Comparison of ENCODE assay signal across 15 cellular contexts in genomic region chr15:67086650-67086941, GRCh38. TPM values are rescaled to one million over a fixed set of nuclear protein-coding genes. Genes with fewer than 3 reads are reported as not detected.
DNase-seq lines count a peak whose midpoint lies in the region; ATAC-seq and TF ChIP-seq lines count a peak whose summit lies in the region.
"Had no signal": no experiment of that assay in that cellular context is flagged by ENCODE, and none has a peak within 500 bp of the region (broad histone marks: within the 10 kb centered on the region; RNA-seq: fewer than 3 reads in every experiment).

No MANE protein-coding gene starts in this region.

- no peak for TF ChIP-seq CTCF in vagina (IDR thresholded peaks at IDR 0.05)

- no peaks in the 10 kb centered on the region for H3K9me3 Mint-ChIP-seq in activated naive CD4-positive, alpha-beta T cell treated with anti-CD3 and anti-CD28 coated beads, Interleukin-2, amount 50 U/mL, for 24 hours
- H3K9me3 Mint-ChIP-seq in activated CD4-positive, alpha-beta memory T cell treated with anti-CD3 and anti-CD28 coated beads for 36 hours: peaks cover 4% of the 10 kb centered on the region
- H3K9me3 Mint-ChIP-seq: nephron progenitor cell had no signal

- no peak overlapping the region for H3K4ac ChIP-seq in mesendoderm (ENCODE audit: low read depth, low read length)

- no peak overlapping the region for H3K18ac ChIP-seq in mesendoderm (ENCODE audit: low read length)

- intact Hi-C loops in activated CD4-positive, alpha-beta memory T cell treated with anti-CD3 and anti-CD28 coated beads for 36 hours (cut with micrococcal nuclease): loop anchor here (5.0 kb wide), 1 partner anchor 91 kb away; no protein-coding TSS in a partner anchor
- intact Hi-C loops in vagina (cut with DNase I): no loop called here
- intact Hi-C loops in sciatic nerve (cut with DNase I): no loop called here

- no peak overlapping the region for H3K27ac ChIP-seq in mesendoderm (ENCODE audit: low read depth, low read length)
- H3K27ac ChIP-seq in vagina: peak overlapping the region; percentile 13
- H3K27ac ChIP-seq: SK-N-MC had no signal

- no peaks in the 10 kb centered on the region for H3K9me3 ChIP-seq in vagina
- H3K9me3 ChIP-seq: adrenal gland had no signal

- peak overlapping the region; percentile 87 for H3K27ac Mint-ChIP-seq in activated naive CD4-positive, alpha-beta T cell treated with anti-CD3 and anti-CD28 coated beads, Interleukin-2, amount 50 U/mL, for 24 hours
- peak overlapping the region; percentile 82 for H3K27ac Mint-ChIP-seq in activated CD4-positive, alpha-beta memory T cell treated with anti-CD3 and anti-CD28 coated beads for 36 hours

- H3K36me3 ChIP-seq in mesendoderm (ENCODE audit: control insufficient read depth, insufficient read depth, low read length) (no peaks in the 10 kb centered on the region), vagina (no peaks in the 10 kb centered on the region)
- H3K36me3 ChIP-seq: adrenal gland had no signal

- peak overlapping the region; percentile 64 for H3K4me3 Mint-ChIP-seq in activated naive CD4-positive, alpha-beta T cell treated with anti-CD3 and anti-CD28 coated beads, Interleukin-2, amount 50 U/mL, for 24 hours
- no peak overlapping the region for H3K4me3 Mint-ChIP-seq in activated CD4-positive, alpha-beta memory T cell treated with anti-CD3 and anti-CD28 coated beads for 36 hours

- no peak overlapping the region for H4K5ac ChIP-seq in mesendoderm (ENCODE audit: low read length)

- peaks cover 86% of the 10 kb centered on the region for H3K4me1 Mint-ChIP-seq in activated naive CD4-positive, alpha-beta T cell treated with anti-CD3 and anti-CD28 coated beads, Interleukin-2, amount 50 U/mL, for 24 hours
- peaks cover 97% of the 10 kb centered on the region for H3K4me1 Mint-ChIP-seq in activated CD4-positive, alpha-beta memory T cell treated with anti-CD3 and anti-CD28 coated beads for 36 hours (ENCODE audit: low read depth)

- no peak for DNase-seq in activated naive CD4-positive, alpha-beta T cell (lab: John Stamatoyannopoulos, UW)
- DNase-seq in activated CD4-positive, alpha-beta memory T cell treated with anti-CD3 and anti-CD28 coated beads for 36 hours: no peak
- no peak for DNase-seq in mesendoderm
- no peak for DNase-seq in vagina (ENCODE audit: extremely low spot score in 2 of 2)
- no peak for DNase-seq in COR-L47 (lab: John Stamatoyannopoulos, UW)
- DNase-seq in sciatic nerve (ENCODE audit: low spot score): no peak
- DNase-seq in cerebellar cortex (ENCODE audit: low spot score): no peak
- DNase-seq: adrenal gland; AML-193; effector CD4-positive, alpha-beta T cell; NCI-H1417 treated with DMSO at 0.1 percent for 48 hours; NCI-H82; nephron progenitor cell had no signal

- peak overlapping the region; percentile 45 for H3K56ac ChIP-seq in mesendoderm (ENCODE audit: low read length)

- no peak overlapping the region for H2BK120ac ChIP-seq in mesendoderm (ENCODE audit: low read depth, low read length)

- no peak overlapping the region for H3K9ac ChIP-seq in mesendoderm (ENCODE audit: low read length)

- no peak overlapping the region for H4K8ac ChIP-seq in mesendoderm (ENCODE audit: low read depth, low read length)

- peaks cover 49% of the 10 kb centered on the region for H3K4me1 ChIP-seq in mesendoderm (ENCODE audit: control insufficient read depth, low read depth, low read length)
- H3K4me1 ChIP-seq in vagina: peaks cover 97% of the 10 kb centered on the region

- no peak for ATAC-seq in sciatic nerve

- H3K4me3 ChIP-seq in mesendoderm (ENCODE audit: low read length) (no peak overlapping the region), vagina (no peak overlapping the region)
- H3K4me3 ChIP-seq: adrenal gland, SK-N-MC had no signal

- H3K27me3 Mint-ChIP-seq in activated naive CD4-positive, alpha-beta T cell treated with anti-CD3 and anti-CD28 coated beads, Interleukin-2, amount 50 U/mL, for 24 hours: no peaks in the 10 kb centered on the region
- H3K27me3 Mint-ChIP-seq in activated CD4-positive, alpha-beta memory T cell treated with anti-CD3 and anti-CD28 coated beads for 36 hours: no peaks in the 10 kb centered on the region

- H3K23ac ChIP-seq in mesendoderm (ENCODE audit: low read length): no peak overlapping the region

- peak overlapping the region; percentile 89 for H2BK5ac ChIP-seq in mesendoderm (ENCODE audit: low read length)

- TF ChIP-seq POLR2A in vagina (IDR thresholded peaks at IDR 0.05): no peak

- peak overlapping the region; percentile 40 for H3K4me2 ChIP-seq in mesendoderm (ENCODE audit: low read length)

- POLR2A ChIA-PET in activated CD4-positive, alpha-beta memory T cell treated with anti-CD3 and anti-CD28 coated beads for 36 hours (lab: Charles Lee): interaction anchor here (1.1 to 6.9 kb wide), 4 partner anchors 11 to 18 kb away, joined by 3 to 117 read pairs (median 29); partner anchors contain the start of gene SMAD3

- no peaks in the 10 kb centered on the region for H3K27me3 ChIP-seq in mesendoderm (ENCODE audit: insufficient read depth, low read length, poor library complexity)
- no peaks in the 10 kb centered on the region for H3K27me3 ChIP-seq in vagina
- H3K27me3 ChIP-seq: adrenal gland had no signal

- peaks cover 2% of the 10 kb centered on the region for H3K36me3 Mint-ChIP-seq in activated naive CD4-positive, alpha-beta T cell treated with anti-CD3 and anti-CD28 coated beads, Interleukin-2, amount 50 U/mL, for 24 hours
- H3K36me3 Mint-ChIP-seq in activated CD4-positive, alpha-beta memory T cell treated with anti-CD3 and anti-CD28 coated beads for 36 hours: peaks cover 17% of the 10 kb centered on the region

- H2AK5ac ChIP-seq in mesendoderm (ENCODE audit: low read length): no peak overlapping the region

- H3K79me2 ChIP-seq in mesendoderm (ENCODE audit: control insufficient read depth, insufficient read depth, low read length): peaks cover 12% of the 10 kb centered on the region

- CTCF ChIA-PET in activated CD4-positive, alpha-beta memory T cell treated with anti-CD3 and anti-CD28 coated beads for 36 hours (lab: Charles Lee): interaction anchor here (0.7 to 2.8 kb wide), 3 partner anchors 12 to 62 kb away, joined by 3 to 21 read pairs (median 3); no protein-coding TSS in a partner anchor

- WGBS in mesendoderm (ENCODE audit: extremely low coverage, insufficient coverage, low lambda C conversion rate): no CpG with 5 or more reads among the region's 5 CpGs

- H3K79me1 ChIP-seq in mesendoderm (ENCODE audit: low read length): peaks cover 12% of the 10 kb centered on the region

- H2BK15ac ChIP-seq in mesendoderm (replicated peaks; ENCODE audit: low read depth): no peak overlapping the region

RNA-seq across cellular contexts. Expression of gene SMAD3, which starts 21.2 kb away (rescaled TPM):
- total RNA-seq in activated CD4-positive, alpha-beta memory T cell treated with anti-CD3 and anti-CD28 coated beads for 36 hours: 10 to 100 TPM; 50.2 to 50.5 TPM
- polyA plus RNA-seq in mesendoderm (2013, experiment 1 of 2): 17.4 TPM
- 16.4 TPM for polyA plus RNA-seq in mesendoderm (2013, experiment 2 of 2)
- 53.5 TPM for total RNA-seq in vagina
- total RNA-seq in sciatic nerve: 58.8 TPM
